21 cellular contexts compared by ENCODE assay signal in genomic region chr2:241225545-241225944, GRCh38. TPM values are rescaled to one million over a fixed set of nuclear protein-coding genes. Genes with fewer than 3 reads are reported as not detected.
DNase-seq lines count a peak whose midpoint lies in the region; ATAC-seq and TF ChIP-seq lines count a peak whose summit lies in the region.
"Had no signal": no experiment of that assay in that cellular context is flagged by ENCODE, and none has a peak within 500 bp of the region (broad histone marks: within the 10 kb centered on the region; RNA-seq: fewer than 3 reads in every experiment).

No MANE protein-coding gene starts in this region.

- no peak overlapping the region for H2AFZ ChIP-seq in osteoblast (ENCODE audit: low read length)

- peaks cover 46% of the 10 kb centered on the region for H3K27me3 Mint-ChIP-seq in HFFc6 (ENCODE audit: insufficient read depth)
- H3K27me3 Mint-ChIP-seq in T-helper 17 cell = no peaks in the 10 kb centered on the region

- H3K9me3 Mint-ChIP-seq in HFFc6 = peaks cover 14% of the 10 kb centered on the region

- H3K36me3 ChIP-seq in osteoblast (ENCODE audit: insufficient read depth, low read length) = peaks cover 50% of the 10 kb centered on the region

- H3K4me1 ChIP-seq in right cardiac atrium (ENCODE audit: control insufficient read depth, insufficient read depth, low read length) (peaks cover 3% of the 10 kb centered on the region), osteoblast (ENCODE audit: insufficient read depth, low read length) (peaks cover 15% of the 10 kb centered on the region)

- H3K4me3 ChIP-seq in right cardiac atrium (ENCODE audit: low read length) (no peak overlapping the region), osteoblast (ENCODE audit: insufficient read depth, low read length) (no peak overlapping the region)

- intact Hi-C loops in right cardiac atrium (cut with DNase I) = loop anchor here in 1 of 4 donors (10.0 kb wide), 1 partner anchor 109 kb away; no protein-coding TSS in a partner anchor
- intact Hi-C loops in left colon (cut with DNase I, micrococcal nuclease) = no loop called here

- no peak for DNase-seq in HFFc6
- no peak for DNase-seq in T-helper 17 cell
- DNase-seq in right cardiac atrium = peak; percentile 3 to 52 (median 45)
- DNase-seq in osteoblast (ENCODE audit: insufficient read length, low spot score, missing footprints) = peak; percentile 76
- DNase-seq in NCI-H1436 treated with DMSO at 0.1 percent for 48 hours (lab: John Stamatoyannopoulos, UW) = no peak
- DNase-seq in left colon = no peak
- DNase-seq: ACHN; AML-193; DMS 273 treated with DMSO at 0.1 percent for 48 hours; KBM-7; MV-4-11; NCI-H1417 treated with DMSO at 0.1 percent for 48 hours; NCI-H2029 treated with DMSO at 0.1 percent for 48 hours; NCI-H2171 treated with DMSO at 0.1 percent for 48 hours; NCI-H446 treated with DMSO at 0.1 percent for 48 hours; NK-92 treated with Interleukin-12 subunit alpha and Interleukin-12 subunit beta, amount 100 ng/mL, for 24 hours; OCI-M1; RPMI8226 had no signal

- 93% methylated on average over 16 of the region's 16 CpGs for WGBS in right cardiac atrium

- H3K27ac ChIP-seq in right cardiac atrium (ENCODE audit: low read length) (no peak overlapping the region), osteoblast (ENCODE audit: low read depth, low read length) (no peak overlapping the region)

- peaks cover 42% of the 10 kb centered on the region for H3K4me1 Mint-ChIP-seq in HFFc6 (ENCODE audit: low read depth)
- peaks cover 13% of the 10 kb centered on the region for H3K4me1 Mint-ChIP-seq in T-helper 17 cell

- H3K4me2 ChIP-seq in osteoblast (ENCODE audit: insufficient read depth, low read length) = no peak overlapping the region

- H3K27me3 ChIP-seq in right cardiac atrium (ENCODE audit: control insufficient read depth, insufficient read depth) (no peaks in the 10 kb centered on the region), osteoblast (ENCODE audit: insufficient read depth, low read length) (no peaks in the 10 kb centered on the region)

- TF ChIP-seq CTCF in HFFc6 (IDR thresholded peaks at IDR 0.05) = no peak
- TF ChIP-seq CTCF in osteoblast (IDR thresholded peaks at IDR 0.05; ENCODE audit: extremely low read depth, low read depth, low read length) = no peak

- ATAC-seq in T-helper 17 cell (no peak), right cardiac atrium (no peak), GM21717 (IDR thresholded peaks at IDR 0.05; ENCODE audit: unreplicated experiment) (no peak), HG02870 (IDR thresholded peaks at IDR 0.05; ENCODE audit: unreplicated experiment) (no peak), left colon (no peak)

- H3K9me3 ChIP-seq in T-helper 17 cell (ENCODE audit: control insufficient read depth, low read length, poor library complexity, severe bottlenecking) (no peaks in the 10 kb centered on the region), right cardiac atrium (ENCODE audit: control insufficient read depth, low read length) (no peaks in the 10 kb centered on the region), osteoblast (ENCODE audit: low read depth, low read length) (no peaks in the 10 kb centered on the region)

- peaks cover 7% of the 10 kb centered on the region for H3K79me2 ChIP-seq in osteoblast (ENCODE audit: insufficient read depth, low read length)

- H4K20me1 ChIP-seq in osteoblast (ENCODE audit: insufficient read depth, low read length) = peaks cover 55% of the 10 kb centered on the region

- H3K27ac Mint-ChIP-seq in HFFc6 (0 out of 2 replicates have a peak overlapping the region, but pooled peaks have one; percentile 73), T-helper 17 cell (peak overlapping the region; percentile 73)

- H3K36me3 Mint-ChIP-seq in HFFc6 (ENCODE audit: low read depth) = peaks cover 19% of the 10 kb centered on the region
- H3K36me3 Mint-ChIP-seq in T-helper 17 cell (ENCODE audit: low read depth) = no peaks in the 10 kb centered on the region

- H3K4me3 Mint-ChIP-seq in HFFc6 = no peak overlapping the region; the same call in 1 of the 2 replicates
- no peak overlapping the region for H3K4me3 Mint-ChIP-seq in T-helper 17 cell
- H3K4me3 Mint-ChIP-seq: CD14-positive monocyte had no signal

RNA-seq across cellular contexts. Expression of gene ANO7, which starts 37.1 kb away (rescaled TPM):
- total RNA-seq in HFFc6 (2021; fragmentation: NEBNext Ultra II Directional; extraction: Animal tissue kit (Norgen Biotek cat#: 25700)) = 1 to 10 TPM in 4 of 6 experiments, under 1 TPM in 2; 0.80 to 1.4 (median 1.2) TPM
- total RNA-seq in T-helper 17 cell (under 1 TPM; 0.16 to 0.20 TPM), right cardiac atrium (1 to 10 TPM in 3 of 4 donors, under 1 TPM in 1; 0.89 to 2.1 (median 1.2) TPM), osteoblast (1.2 and 1.8 TPM in 2 replicates), left colon (100 to 1,000 TPM in 1 of 2 donors, 10 to 100 TPM in 1; 75.4 to 114 TPM)
- 1.1 TPM for polyA plus RNA-seq in right cardiac atrium
- polyA plus RNA-seq: CD14-positive monocyte had no signal

Comparison
In these comparisons a context has a peak if more than half of its experiments do, and no peak if none do; other contexts are left out.
1. DNase-seq: peak in right cardiac atrium (3 of 3) and osteoblast (single experiment); none in HFFc6 (single experiment), T-helper 17 cell (0 of 3), NCI-H1436 treated with DMSO at 0.1 percent for 48 hours (single experiment) and left colon (0 of 2).
2. RNA of gene ANO7, which starts 37.1 kb away (total RNA-seq): 75.4 to 114 TPM in left colon; 1.2 to 1.8 TPM in osteoblast, 0.89 to 2.1 TPM in right cardiac atrium, 0.80 to 1.4 TPM in HFFc6 and 0.16 to 0.20 TPM in T-helper 17 cell; every median in the first group is over 10 times any median in the second.